In genomic region chr6:26028753-26029569, GRCh38 we compare ENCODE assay signal across 8 cellular contexts. TPM values are rescaled to one million over a fixed set of nuclear protein-coding genes. Genes with fewer than 3 reads are reported as not detected.
A peak's percentile ranks its signal among the peaks of the same experiment; 100 is the strongest.
DNase-seq lines count a peak whose midpoint lies in the region; TF ChIP-seq lines count a peak whose summit lies in the region.

No MANE protein-coding gene starts in this region.

- peak; percentile 29 for DNase-seq in activated naive CD4-positive, alpha-beta T cell treated with anti-CD3 and anti-CD28 coated beads, Interleukin-2, amount 10 ng/mL, durations not matched to agents 7 days and 5 days
- no peak for DNase-seq in activated naive CD4-positive, alpha-beta T cell (lab: John Stamatoyannopoulos, UW)
- DNase-seq in OCI-LY7 (ENCODE audit: low spot score) (peak; percentile 73), pons (ENCODE audit: low spot score) (no peak), NCI-H345 (lab: John Stamatoyannopoulos, UW) (no peak), GF-D8 (lab: John Stamatoyannopoulos, UW) (no peak)

- peak overlapping the region; percentile 99 for H3K27ac Mint-ChIP-seq in activated naive CD4-positive, alpha-beta T cell treated with anti-CD3 and anti-CD28 coated beads, Interleukin-2, amount 10 ng/mL, durations not matched to agents 7 days and 5 days
- H3K27ac Mint-ChIP-seq in dendritic cell treated with granulocyte-macrophage colony-stimulating factor and Interleukin-4, amounts not matched to agents 40 ng/mL and 50 ng/mL, for 4 days, result peak overlapping the region; percentile 74
- peak overlapping the region; percentile 89 for H3K27ac Mint-ChIP-seq in stimulated activated naive CD8-positive, alpha-beta T cell treated with anti-CD3 and anti-CD28 coated beads, Interleukin-15, Interleukin-2, amounts not matched to agents 100 ng/mL and 50 ng/mL, for 24 hours

- no peaks in the 10 kb centered on the region for H3K27me3 Mint-ChIP-seq in activated naive CD4-positive, alpha-beta T cell treated with anti-CD3 and anti-CD28 coated beads, Interleukin-2, amount 10 ng/mL, durations not matched to agents 7 days and 5 days
- H3K27me3 Mint-ChIP-seq in dendritic cell treated with granulocyte-macrophage colony-stimulating factor and Interleukin-4, amounts not matched to agents 40 ng/mL and 50 ng/mL, for 4 days, result no peaks in the 10 kb centered on the region
- H3K27me3 Mint-ChIP-seq in stimulated activated naive CD8-positive, alpha-beta T cell treated with anti-CD3 and anti-CD28 coated beads, Interleukin-15, Interleukin-2, amounts not matched to agents 100 ng/mL and 50 ng/mL, for 24 hours, result peaks cover 4% of the 10 kb centered on the region

- peaks cover 4% of the 10 kb centered on the region for H3K36me3 Mint-ChIP-seq in activated naive CD4-positive, alpha-beta T cell treated with anti-CD3 and anti-CD28 coated beads, Interleukin-2, amount 10 ng/mL, durations not matched to agents 7 days and 5 days
- peaks cover 5% of the 10 kb centered on the region for H3K36me3 Mint-ChIP-seq in dendritic cell treated with granulocyte-macrophage colony-stimulating factor and Interleukin-4, amounts not matched to agents 40 ng/mL and 50 ng/mL, for 4 days (ENCODE audit: low read depth)
- peaks cover 4% of the 10 kb centered on the region for H3K36me3 Mint-ChIP-seq in stimulated activated naive CD8-positive, alpha-beta T cell treated with anti-CD3 and anti-CD28 coated beads, Interleukin-15, Interleukin-2, amounts not matched to agents 100 ng/mL and 50 ng/mL, for 24 hours (ENCODE audit: low read depth)

- H3K4me1 ChIP-seq in OCI-LY7 (ENCODE audit: insufficient read depth, low read length, poor library complexity, severe bottlenecking), result peaks cover 68% of the 10 kb centered on the region

- peak overlapping the region; percentile 96 for H3K4me2 ChIP-seq in OCI-LY7 (ENCODE audit: low read length)

- TF ChIP-seq CTCF in OCI-LY7 (conservative IDR thresholded peaks at IDR 0.05; ENCODE audit: low read length), result no peak

- H3K36me3 ChIP-seq in OCI-LY7 (ENCODE audit: insufficient read depth, low read length), result peaks cover 3% of the 10 kb centered on the region; the same call in 1 of the 2 replicates

- H3K4me3 Mint-ChIP-seq in activated naive CD4-positive, alpha-beta T cell treated with anti-CD3 and anti-CD28 coated beads, Interleukin-2, amount 10 ng/mL, durations not matched to agents 7 days and 5 days, result peak overlapping the region; percentile 32
- no peak overlapping the region for H3K4me3 Mint-ChIP-seq in dendritic cell treated with granulocyte-macrophage colony-stimulating factor and Interleukin-4, amounts not matched to agents 40 ng/mL and 50 ng/mL, for 4 days
- peak overlapping the region; percentile 23 for H3K4me3 Mint-ChIP-seq in stimulated activated naive CD8-positive, alpha-beta T cell treated with anti-CD3 and anti-CD28 coated beads, Interleukin-15, Interleukin-2, amounts not matched to agents 100 ng/mL and 50 ng/mL, for 24 hours

- H3K9me3 Mint-ChIP-seq in activated naive CD4-positive, alpha-beta T cell treated with anti-CD3 and anti-CD28 coated beads, Interleukin-2, amount 10 ng/mL, durations not matched to agents 7 days and 5 days, result no peaks in the 10 kb centered on the region
- no peaks in the 10 kb centered on the region for H3K9me3 Mint-ChIP-seq in dendritic cell treated with granulocyte-macrophage colony-stimulating factor and Interleukin-4, amounts not matched to agents 40 ng/mL and 50 ng/mL, for 4 days
- H3K9me3 Mint-ChIP-seq in stimulated activated naive CD8-positive, alpha-beta T cell treated with anti-CD3 and anti-CD28 coated beads, Interleukin-15, Interleukin-2, amounts not matched to agents 100 ng/mL and 50 ng/mL, for 24 hours, result no peaks in the 10 kb centered on the region

- CTCF ChIA-PET in activated naive CD4-positive, alpha-beta T cell treated with anti-CD3 and anti-CD28 coated beads, Interleukin-2, amount 10 ng/mL, durations not matched to agents 7 days and 5 days (lab: Charles Lee), result interaction anchor here (5.0 kb wide), 1 partner anchor 15 kb away, joined by 28 read pairs; a partner anchor contains a TSS
- CTCF ChIA-PET in OCI-LY7 (lab: Charles Lee; ENCODE audit: unreplicated experiment), result no interaction called here

- H2AFZ ChIP-seq in OCI-LY7 (ENCODE audit: low read length), result peak overlapping the region; percentile 1; the same call in 1 of the 2 replicates

- H3K4me1 Mint-ChIP-seq in activated naive CD4-positive, alpha-beta T cell treated with anti-CD3 and anti-CD28 coated beads, Interleukin-2, amount 10 ng/mL, durations not matched to agents 7 days and 5 days, result peaks cover 72% of the 10 kb centered on the region
- peaks cover 32% of the 10 kb centered on the region for H3K4me1 Mint-ChIP-seq in dendritic cell treated with granulocyte-macrophage colony-stimulating factor and Interleukin-4, amounts not matched to agents 40 ng/mL and 50 ng/mL, for 4 days (ENCODE audit: low read depth)
- peaks cover 74% of the 10 kb centered on the region for H3K4me1 Mint-ChIP-seq in stimulated activated naive CD8-positive, alpha-beta T cell treated with anti-CD3 and anti-CD28 coated beads, Interleukin-15, Interleukin-2, amounts not matched to agents 100 ng/mL and 50 ng/mL, for 24 hours (ENCODE audit: low read depth)

- no peaks in the 10 kb centered on the region for H4K20me1 ChIP-seq in OCI-LY7 (ENCODE audit: insufficient read depth, low read length)

- peak overlapping the region; percentile 78 for H3K4me3 ChIP-seq in OCI-LY7 (ENCODE audit: low read depth, low read length, poor library complexity, severe bottlenecking)

- POLR2A ChIA-PET in OCI-LY7 (lab: Charles Lee), result interaction anchor here (0.8 to 17.2 kb wide), 26 partner anchors 7 to 1866 kb away, joined by 3 to 793 read pairs (median 16); a partner anchor contains a TSS

- no peaks in the 10 kb centered on the region for H3K9me2 ChIP-seq in OCI-LY7 (ENCODE audit: insufficient read depth, low read length)

- H3K27ac ChIP-seq in OCI-LY7 (ENCODE audit: low read depth, low read length, poor library complexity, severe bottlenecking), result peak overlapping the region; percentile 99

- no peaks in the 10 kb centered on the region for H3K9me3 ChIP-seq in OCI-LY7 (ENCODE audit: low read length)

- no TSS peak for BruUV-seq in OCI-LY7 (replicated peaks; lab: Mats Ljungman, UMichigan)

- intact Hi-C loops in OCI-LY7 (cut with micrococcal nuclease; ENCODE audit: unreplicated experiment), result loop anchor here (1.0 to 10.0 kb wide), 3 partner anchors 128 to 1514 kb away; a partner anchor contains a TSS
- intact Hi-C loops in dendritic cell treated with granulocyte-macrophage colony-stimulating factor and Interleukin-4, amounts not matched to agents 40 ng/mL and 50 ng/mL, for 4 days (cut with micrococcal nuclease), result loop anchor here (10.0 kb wide), 1 partner anchor 1106 kb away; a partner anchor contains a TSS

- no peaks in the 10 kb centered on the region for H3K79me2 ChIP-seq in OCI-LY7 (ENCODE audit: insufficient read depth, low read depth, low read length)

RNA-seq across cellular contexts. Expression of gene HFE, which starts 58.3 kb away (rescaled TPM):
- total RNA-seq in OCI-LY7 (2014; rRNA removed; shearing (Covaris generic)), result 0.18 and 0.69 TPM in 2 replicates
- total RNA-seq in OCI-LY7 (2022), result 0.57 and 0.72 TPM in 2 replicates

Comparison
In these comparisons a context has a peak if more than half of its experiments do, and no peak if none do; other contexts are left out.
1. DNase-seq: peak in activated naive CD4-positive, alpha-beta T cell treated with anti-CD3 and anti-CD28 coated beads, Interleukin-2, amount 10 ng/mL, durations not matched to agents 7 days and 5 days (single experiment) and OCI-LY7 (single experiment); none in activated naive CD4-positive, alpha-beta T cell (0 of 4), pons (single experiment), NCI-H345 (single experiment) and GF-D8 (single experiment).
2. Peak in every context shown above with its lines, with median percentiles within 50 percentile points of each other: H3K27ac Mint-ChIP-seq.